In genomic region chr5:93070938-93071337, GRCh38 we compare ENCODE assay signal across 15 cellular contexts.
DNase-seq lines count a peak whose midpoint lies in the region; ATAC-seq and TF ChIP-seq lines count a peak whose summit lies in the region.
"Had no signal": no experiment of that assay in that cellular context is flagged by ENCODE, and none has a peak within 500 bp of the region (broad histone marks: within the 10 kb centered on the region; RNA-seq: fewer than 3 reads in every experiment).

No MANE protein-coding gene starts in this region.

- H3K9me3 ChIP-seq in IMR-90 (ENCODE audit: control insufficient read depth, insufficient read depth, low read length) (no peaks in the 10 kb centered on the region), mucosa of descending colon (no peaks in the 10 kb centered on the region)

- peak overlapping the region; percentile 64 for H2BK20ac ChIP-seq in IMR-90 (ENCODE audit: low read depth, low read length)

- POLR2A ChIA-PET in IMR-90 (lab: Charles Lee; ENCODE audit: unreplicated experiment), result no interaction called here

- ATAC-seq in IMR-90 (ENCODE audit: low read depth), result peak; percentile 64; the same call in 1 of the 2 replicates
- ATAC-seq in mucosa of descending colon, result peak; percentile 50
- no peak for ATAC-seq in HG02678 (IDR thresholded peaks at IDR 0.05; ENCODE audit: unreplicated experiment)
- no peak for ATAC-seq in GM19463 (IDR thresholded peaks at IDR 0.05; ENCODE audit: unreplicated experiment)
- ATAC-seq in GM21576 (IDR thresholded peaks at IDR 0.05; ENCODE audit: unreplicated experiment), result no peak
- ATAC-seq: HepG2, T-cell had no signal

- BruUV-seq in IMR-90 (replicated peaks; lab: Mats Ljungman, UMichigan), result no TSS peak

- no peak overlapping the region for H2AK9ac ChIP-seq in IMR-90 (replicated peaks; ENCODE audit: low read depth, low read length, poor library complexity)

- no peaks in the 10 kb centered on the region for H3K9me1 ChIP-seq in IMR-90 (ENCODE audit: insufficient read depth, low read length)

- H3K9ac ChIP-seq in IMR-90 (ENCODE audit: low read depth, low read length), result no peak overlapping the region

- no peak overlapping the region for H3K23ac ChIP-seq in IMR-90 (ENCODE audit: low read depth, low read length)

- H3K4me1 ChIP-seq in IMR-90 (ENCODE audit: control insufficient read depth, insufficient read depth, low read length) (peaks cover 3% of the 10 kb centered on the region; the same call in 1 of the 2 replicates), mucosa of descending colon (ENCODE audit: low read depth) (no peaks in the 10 kb centered on the region)

- peak overlapping the region; percentile 11 to 70; a peak in 3 of 4 replicates for H4K8ac ChIP-seq in IMR-90 (ENCODE audit: low read depth in 2 of 2, low read length in 2 of 2)

- H3K18ac ChIP-seq in IMR-90 (ENCODE audit: low read depth, low read length), result peak overlapping the region; percentile 51; the same call in 1 of the 2 replicates

- no peak overlapping the region for H3K27ac ChIP-seq in IMR-90 (ENCODE audit: insufficient read depth, low read length)
- H3K27ac ChIP-seq: SK-N-MC had no signal

- DNase-seq in DMS153 treated with DMSO at 0.1 percent for 48 hours (lab: John Stamatoyannopoulos, UW; ENCODE audit: unreplicated experiment) (peak; percentile 21), IMR-90 (no peak), SHP77 treated with DMSO at 0.1 percent for 48 hours (lab: John Stamatoyannopoulos, UW) (peak; percentile 54), mucosa of descending colon (peak in 1 of 3 donors; percentile 7)
- DNase-seq in stimulated activated CD4-positive, alpha-beta T cell treated with anti-CD3 and anti-CD28 coated beads, Interleukin-12 subunit alpha, Interleukin-12 subunit beta, amount 100 ng/mL, for 4 hours, result no peak
- DNase-seq: CD8-positive, alpha-beta memory T cell; NCI-H1436; NCI-H446 treated with DMSO at 0.1 percent for 48 hours; T-cell; T1000 had no signal

- H2BK15ac ChIP-seq in IMR-90 (ENCODE audit: low read depth, low read length), result peak overlapping the region; percentile 10; the same call in 1 of the 3 replicates

- WGBS in IMR-90 (ENCODE audit: extremely low coverage in 2 of 2, insufficient read length in 1 of 2), 2 experiments, result no CpG with 5 or more reads among the region's 6 CpGs

- no peaks in the 10 kb centered on the region for H3K79me1 ChIP-seq in IMR-90 (ENCODE audit: low read depth in 1 of 2, low read length in 2 of 2)

- H4K20me1 ChIP-seq in IMR-90 (ENCODE audit: insufficient read depth, low read length), result no peaks in the 10 kb centered on the region

- no peak overlapping the region for H2AK5ac ChIP-seq in IMR-90 (ENCODE audit: low read depth, low read length)

- no peaks in the 10 kb centered on the region for H3K27me3 ChIP-seq in IMR-90 (ENCODE audit: control insufficient read depth, insufficient read depth, low read length)

- H4K5ac ChIP-seq in IMR-90 (ENCODE audit: low read depth, low read length), result peak overlapping the region; percentile 71; the same call in 1 of the 2 replicates

- dilution Hi-C loops in IMR-90 (cut with HindIII; ENCODE audit: low sequenced_read_pairs, unreplicated experiment), result no loop called here

- intact Hi-C loops in IMR-90 (cut with micrococcal nuclease) (loop anchor here (10.0 kb wide), 3 partner anchors 236 to 756 kb away; no protein-coding TSS in a partner anchor), mucosa of descending colon (cut with DNase I, micrococcal nuclease) (no loop called here)

- CTCF ChIA-PET in IMR-90 (lab: Yijun Ruan, JAX), result no interaction called here

- TF ChIP-seq POLR2A in IMR-90 (IDR thresholded peaks at IDR 0.05; ENCODE audit: low read depth, low read length), result no peak

- H3K4me3 ChIP-seq in IMR-90 (ENCODE audit: insufficient read depth, low read depth, low read length) (no peak overlapping the region), mucosa of descending colon (no peak overlapping the region)
- H3K4me3 ChIP-seq: SK-N-MC had no signal

- no peaks in the 10 kb centered on the region for H3K36me3 ChIP-seq in IMR-90 (ENCODE audit: control insufficient read depth, insufficient read depth, low read length)
- no peaks in the 10 kb centered on the region for H3K36me3 ChIP-seq in mucosa of descending colon (ENCODE audit: low read depth)

- peak overlapping the region; percentile 33; the same call in 1 of the 2 replicates for H3K4ac ChIP-seq in IMR-90 (ENCODE audit: low read depth, low read length)

- in situ Hi-C loops in IMR-90 (cut with MboI; ENCODE audit: low sequenced_read_pairs), result no loop called here

- peak overlapping the region; percentile 61 for H2BK120ac ChIP-seq in IMR-90 (ENCODE audit: low read depth, low read length)

- peak overlapping the region; percentile 5; the same call in 1 of the 2 replicates for H3K14ac ChIP-seq in IMR-90 (replicated peaks; ENCODE audit: low read depth, low read length)

- no peak for TF ChIP-seq RAD21 in IMR-90 (IDR thresholded peaks at IDR 0.05; ENCODE audit: low read length)

- no peak overlapping the region for H3K56ac ChIP-seq in IMR-90 (ENCODE audit: extremely low read depth, insufficient read depth, low read length)

- H3K4me2 ChIP-seq in IMR-90 (ENCODE audit: low read depth, low read length), result peak overlapping the region; percentile 39; the same call in 1 of the 2 replicates

- peak overlapping the region; percentile 59 for H2AFZ ChIP-seq in IMR-90 (replicated peaks; ENCODE audit: low read length, poor library complexity)

- no peak overlapping the region for H2BK5ac ChIP-seq in IMR-90 (ENCODE audit: low read depth, low read length, poor library complexity, severe bottlenecking)

- 0 out of 2 replicates have a peak overlapping the region, but pooled peaks have one; percentile 8 for H4K91ac ChIP-seq in IMR-90 (ENCODE audit: insufficient read depth, low read depth, low read length)

- TF ChIP-seq CTCF in IMR-90 (conservative IDR thresholded peaks at IDR 0.05; ENCODE audit: low read depth, low read length) (no peak), mucosa of descending colon (IDR thresholded peaks at IDR 0.05) (no peak)

TF ChIP-seq in IMR-90, 13 proteins besides CTCF, POLR2A, EP300 and RAD21:
- TF ChIP-seq BHLHE40 (IDR thresholded peaks at IDR 0.05; ENCODE audit: low read depth, low read length), result no peak
- no peak for TF ChIP-seq RCOR1 (IDR thresholded peaks at IDR 0.05; ENCODE audit: insufficient replicate concordance, low read length)
- no peak for TF ChIP-seq MAFK (IDR thresholded peaks at IDR 0.05; ENCODE audit: low read depth, low read length)
- TF ChIP-seq CHD1 (IDR thresholded peaks at IDR 0.05; ENCODE audit: low read depth, low read length), result no peak
- no peak for TF ChIP-seq MXI1 (IDR thresholded peaks at IDR 0.05; ENCODE audit: borderline replicate concordance, low read depth, low read length)
- no peak for TF ChIP-seq FOS (IDR thresholded peaks at IDR 0.05; ENCODE audit: low read depth, low read length)
- TF ChIP-seq MAZ (IDR thresholded peaks at IDR 0.05; ENCODE audit: borderline replicate concordance, low read depth, low read length), result no peak
- TF ChIP-seq RFX5 (IDR thresholded peaks at IDR 0.05; ENCODE audit: low read depth, low read length), result no peak
- no peak for TF ChIP-seq CEBPB (IDR thresholded peaks at IDR 0.05; ENCODE audit: low read depth, low read length)
- TF ChIP-seq SMC3 (IDR thresholded peaks at IDR 0.05; ENCODE audit: low read depth, low read length), result no peak
- TF ChIP-seq NFE2L2 (IDR thresholded peaks at IDR 0.05; ENCODE audit: low read depth, low read length), result no peak
- TF ChIP-seq ELK1 (IDR thresholded peaks at IDR 0.05; ENCODE audit: borderline replicate concordance, low read depth, low read length), result no peak
- TF ChIP-seq USF2 (IDR thresholded peaks at IDR 0.05; ENCODE audit: low read depth, low read length), result no peak

Comparison
In these comparisons a context has a peak if more than half of its experiments do, and no peak if none do; other contexts are left out.
1. DNase-seq: peak in DMS153 treated with DMSO at 0.1 percent for 48 hours (single experiment) and SHP77 treated with DMSO at 0.1 percent for 48 hours (single experiment); none in IMR-90 (single experiment) and stimulated activated CD4-positive, alpha-beta T cell treated with anti-CD3 and anti-CD28 coated beads, Interleukin-12 subunit alpha, Interleukin-12 subunit beta, amount 100 ng/mL, for 4 hours (single experiment).
2. ATAC-seq: peak in IMR-90 (single experiment) and mucosa of descending colon (single experiment); none in HG02678 (single experiment), GM19463 (single experiment) and GM21576 (single experiment).